Comparison of ENCODE assay signal across 1 cellular context in the genomic region with DNA sequence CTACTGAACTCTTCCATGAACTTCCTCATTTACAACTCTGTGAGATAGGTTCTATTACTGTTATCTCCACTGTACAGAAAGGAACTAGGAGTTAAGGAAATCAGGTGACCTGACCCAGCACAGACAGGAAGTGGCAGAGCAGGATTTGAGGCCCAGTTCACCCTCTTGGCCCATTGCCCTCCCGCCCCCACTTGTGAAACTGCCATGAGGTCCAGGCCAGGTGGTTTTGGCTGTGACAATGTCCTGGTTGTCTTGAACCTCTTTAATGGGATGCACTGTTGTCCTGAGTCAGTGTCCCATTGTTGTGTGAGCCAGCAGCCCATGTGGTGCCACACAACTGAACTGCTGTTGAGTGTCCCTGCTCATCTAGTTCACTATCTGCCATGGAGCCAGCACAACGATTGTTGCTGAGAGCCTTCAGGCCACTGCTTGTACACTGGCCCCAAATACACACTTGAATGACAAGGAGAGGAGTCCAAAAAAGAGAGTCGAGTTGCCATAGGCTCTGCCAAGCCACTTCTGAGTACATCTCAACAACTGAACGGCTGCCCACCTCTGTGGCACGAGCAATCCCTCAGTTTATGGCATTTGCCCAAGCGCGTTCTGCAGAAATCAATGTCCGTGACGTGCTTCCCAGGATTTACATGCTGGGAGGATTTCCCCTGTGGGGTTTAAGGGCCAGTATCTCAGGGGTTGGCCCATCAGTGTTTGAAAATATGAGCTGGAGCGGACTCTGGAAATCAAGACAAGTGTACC.
TF ChIP-seq lines count a peak whose summit lies in the region.

No MANE protein-coding gene starts in this region.

TF ChIP-seq in K562, 482 proteins besides CTCF, POLR2A, EP300 and RAD21 (continues in another document):
- TF ChIP-seq TAL1 (IDR thresholded peaks at IDR 0.05) (peak; percentile 11; the same call in 1 of the 2 replicates), SPI1 (IDR thresholded peaks at IDR 0.05; ENCODE audit: borderline replicate concordance, low read depth, low read length) (peak; percentile 60; the same call in 1 of the 2 replicates), ZNF76 (CRISPR knock-in tag; IDR thresholded peaks at IDR 0.05; ENCODE audit: borderline replicate concordance) (no peak), ZNF274 (IDR thresholded peaks at IDR 0.05; ENCODE audit: borderline replicate concordance, low read depth, low read length) (no peak), FOXJ3 (CRISPR knock-in tag; IDR thresholded peaks at IDR 0.05) (no peak), STAT5B (CRISPR knock-in tag; IDR thresholded peaks at IDR 0.05) (no peak), SRSF3 (IDR thresholded peaks at IDR 0.05; ENCODE audit: insufficient read depth, low read length) (no peak), ZNF184 (CRISPR knock-in tag; IDR thresholded peaks at IDR 0.05) (no peak), STAT5A (IDR thresholded peaks at IDR 0.05; ENCODE audit: borderline replicate concordance, low read length) (no peak), ZNF311 (CRISPR knock-in tag; IDR thresholded peaks at IDR 0.05) (no peak), SMAD4 (CRISPR knock-in tag; conservative IDR thresholded peaks at IDR 0.05) (0 out of 2 replicates have a peak, but pooled peaks have one; percentile 31), BHLHE40 (IDR thresholded peaks at IDR 0.05; ENCODE audit: low read length) (peak; percentile 33; the same call in 1 of the 2 replicates), U2AF1 (optimal IDR thresholded peaks at IDR 0.05; ENCODE audit: low read depth, low read length) (no peak), E2F3 (CRISPR knock-in tag; IDR thresholded peaks at IDR 0.05) (no peak), RNF2 (IDR thresholded peaks at IDR 0.05) (peak; percentile 52; the same call in 1 of the 2 replicates), ADNP (tag; IDR thresholded peaks at IDR 0.05) (no peak), PHB2 (IDR thresholded peaks at IDR 0.05; ENCODE audit: low read depth) (no peak), RCOR1 (IDR thresholded peaks at IDR 0.05; ENCODE audit: borderline replicate concordance in 1 of 2, low read depth in 2 of 2, low read length in 2 of 2) (peak in 1 of 2 experiments; percentile 50; a peak in 1 of 4 replicates), TGIF2 (CRISPR knock-in tag; IDR thresholded peaks at IDR 0.05) (no peak), ZNF124 (CRISPR knock-in tag; IDR thresholded peaks at IDR 0.05) (no peak), KLF16 (IDR thresholded peaks at IDR 0.05) (peak; percentile 49; the same call in 1 of the 2 replicates), MCM2 (IDR thresholded peaks at IDR 0.05; ENCODE audit: low read depth) (no peak), TCF3 (CRISPR knock-in tag; IDR thresholded peaks at IDR 0.05) (peak; percentile 31; the same call in 1 of the 2 replicates), HES1 (IDR thresholded peaks at IDR 0.05; ENCODE audit: low read depth) (no peak), ZNF239 (CRISPR knock-in tag; IDR thresholded peaks at IDR 0.05) (no peak), ARID1B (IDR thresholded peaks at IDR 0.05) (peak; percentile 58), HNRNPK (IDR thresholded peaks at IDR 0.05; ENCODE audit: low read depth, low read length, poor library complexity, severe bottlenecking) (no peak), CBFA2T3 (IDR thresholded peaks at IDR 0.05) (peak; percentile 44; the same call in 1 of the 2 replicates), DDX20 (tag; IDR thresholded peaks at IDR 0.05; ENCODE audit: low read depth) (no peak), FOXA3 (CRISPR knock-in tag; conservative IDR thresholded peaks at IDR 0.05 in 1 of 2, IDR thresholded peaks at IDR 0.05 in 1 of 2) (no peak), ZNF551 (CRISPR knock-in tag; IDR thresholded peaks at IDR 0.05) (no peak), ZNF644 (tag; IDR thresholded peaks at IDR 0.05; ENCODE audit: low read depth) (no peak), ETV1 (tag; conservative IDR thresholded peaks at IDR 0.05; ENCODE audit: low read depth) (no peak), HDAC2 (IDR thresholded peaks at IDR 0.05) (no peak), SOX6 (IDR thresholded peaks at IDR 0.05) (peak; percentile 23; the same call in 1 of the 2 replicates), SUPT5H (IDR thresholded peaks at IDR 0.05) (no peak), MEIS2 (IDR thresholded peaks at IDR 0.05; ENCODE audit: partially characterized antibody) (no peak), ZNF589 (CRISPR knock-in tag; IDR thresholded peaks at IDR 0.05; ENCODE audit: low read depth) (peak; percentile 76), ZNF197 (CRISPR knock-in tag; IDR thresholded peaks at IDR 0.05; ENCODE audit: low read depth) (no peak), POLR3G (IDR thresholded peaks at IDR 0.05; ENCODE audit: extremely low read depth, insufficient read length, insufficient replicate concordance) (no peak), ZNF24 (IDR thresholded peaks at IDR 0.05) (no peak), MLLT1 (IDR thresholded peaks at IDR 0.05) (no peak), PHF8 (IDR thresholded peaks at IDR 0.05; ENCODE audit: borderline replicate concordance, low read length) (no peak), NR2C2 (CRISPR knock-in tag; IDR thresholded peaks at IDR 0.05) (no peak), NR2C2 (tag; IDR thresholded peaks at IDR 0.05) (0 out of 2 replicates have a peak, but pooled peaks have one; percentile 21), ELF1 (tag; IDR thresholded peaks at IDR 0.05) (0 out of 2 replicates have a peak, but pooled peaks have one; percentile 34), ZNF445 (CRISPR knock-in tag; IDR thresholded peaks at IDR 0.05; ENCODE audit: low read depth) (no peak), DLX4 (CRISPR knock-in tag; IDR thresholded peaks at IDR 0.05) (no peak), PATZ1 (CRISPR knock-in tag; IDR thresholded peaks at IDR 0.05; ENCODE audit: borderline replicate concordance) (no peak)
- TF ChIP-seq, protein P1, sequence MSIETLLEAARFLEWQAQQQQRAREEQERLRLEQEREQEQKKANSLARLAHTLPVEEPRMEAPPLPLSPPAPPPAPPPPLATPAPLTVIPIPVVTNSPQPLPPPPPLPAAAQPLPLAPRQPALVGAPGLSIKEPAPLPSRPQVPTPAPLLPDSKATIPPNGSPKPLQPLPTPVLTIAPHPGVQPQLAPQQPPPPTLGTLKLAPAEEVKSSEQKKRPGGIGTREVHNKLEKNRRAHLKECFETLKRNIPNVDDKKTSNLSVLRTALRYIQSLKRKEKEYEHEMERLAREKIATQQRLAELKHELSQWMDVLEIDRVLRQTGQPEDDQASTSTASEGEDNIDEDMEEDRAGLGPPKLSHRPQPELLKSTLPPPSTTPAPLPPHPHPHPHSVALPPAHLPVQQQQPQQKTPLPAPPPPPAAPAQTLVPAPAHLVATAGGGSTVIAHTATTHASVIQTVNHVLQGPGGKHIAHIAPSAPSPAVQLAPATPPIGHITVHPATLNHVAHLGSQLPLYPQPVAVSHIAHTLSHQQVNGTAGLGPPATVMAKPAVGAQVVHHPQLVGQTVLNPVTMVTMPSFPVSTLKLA (conservative IDR thresholded peaks at IDR 0.05) = no peak
- TF ChIP-seq, protein P2, sequence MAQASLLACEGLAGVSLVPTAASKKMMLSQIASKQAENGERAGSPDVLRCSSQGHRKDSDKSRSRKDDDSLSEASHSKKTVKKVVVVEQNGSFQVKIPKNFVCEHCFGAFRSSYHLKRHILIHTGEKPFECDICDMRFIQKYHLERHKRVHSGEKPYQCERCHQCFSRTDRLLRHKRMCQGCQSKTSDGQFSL (CRISPR knock-in tag; IDR thresholded peaks at IDR 0.05) = no peak
- TF ChIP-seq, protein P2 (tag; IDR thresholded peaks at IDR 0.05) = no peak
- TF ChIP-seq, protein P3, sequence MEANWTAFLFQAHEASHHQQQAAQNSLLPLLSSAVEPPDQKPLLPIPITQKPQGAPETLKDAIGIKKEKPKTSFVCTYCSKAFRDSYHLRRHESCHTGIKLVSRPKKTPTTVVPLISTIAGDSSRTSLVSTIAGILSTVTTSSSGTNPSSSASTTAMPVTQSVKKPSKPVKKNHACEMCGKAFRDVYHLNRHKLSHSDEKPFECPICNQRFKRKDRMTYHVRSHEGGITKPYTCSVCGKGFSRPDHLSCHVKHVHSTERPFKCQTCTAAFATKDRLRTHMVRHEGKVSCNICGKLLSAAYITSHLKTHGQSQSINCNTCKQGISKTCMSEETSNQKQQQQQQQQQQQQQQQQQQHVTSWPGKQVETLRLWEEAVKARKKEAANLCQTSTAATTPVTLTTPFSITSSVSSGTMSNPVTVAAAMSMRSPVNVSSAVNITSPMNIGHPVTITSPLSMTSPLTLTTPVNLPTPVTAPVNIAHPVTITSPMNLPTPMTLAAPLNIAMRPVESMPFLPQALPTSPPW (CRISPR knock-in tag; IDR thresholded peaks at IDR 0.05) = peak; percentile 63; the same call in 1 of the 2 replicates
- TF ChIP-seq, protein P4, sequence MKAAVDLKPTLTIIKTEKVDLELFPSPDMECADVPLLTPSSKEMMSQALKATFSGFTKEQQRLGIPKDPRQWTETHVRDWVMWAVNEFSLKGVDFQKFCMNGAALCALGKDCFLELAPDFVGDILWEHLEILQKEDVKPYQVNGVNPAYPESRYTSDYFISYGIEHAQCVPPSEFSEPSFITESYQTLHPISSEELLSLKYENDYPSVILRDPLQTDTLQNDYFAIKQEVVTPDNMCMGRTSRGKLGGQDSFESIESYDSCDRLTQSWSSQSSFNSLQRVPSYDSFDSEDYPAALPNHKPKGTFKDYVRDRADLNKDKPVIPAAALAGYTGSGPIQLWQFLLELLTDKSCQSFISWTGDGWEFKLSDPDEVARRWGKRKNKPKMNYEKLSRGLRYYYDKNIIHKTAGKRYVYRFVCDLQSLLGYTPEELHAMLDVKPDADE (conservative IDR thresholded peaks at IDR 0.05; ENCODE audit: control insufficient read depth, low read depth, low read length) = no peak
- TF ChIP-seq, protein P5, sequence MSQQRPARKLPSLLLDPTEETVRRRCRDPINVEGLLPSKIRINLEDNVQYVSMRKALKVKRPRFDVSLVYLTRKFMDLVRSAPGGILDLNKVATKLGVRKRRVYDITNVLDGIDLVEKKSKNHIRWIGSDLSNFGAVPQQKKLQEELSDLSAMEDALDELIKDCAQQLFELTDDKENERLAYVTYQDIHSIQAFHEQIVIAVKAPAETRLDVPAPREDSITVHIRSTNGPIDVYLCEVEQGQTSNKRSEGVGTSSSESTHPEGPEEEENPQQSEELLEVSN (IDR thresholded peaks at IDR 0.05; ENCODE audit: borderline replicate concordance in 1 of 2, extremely low read depth in 1 of 2, insufficient read depth in 1 of 2, insufficient read length in 1 of 2, low read depth in 1 of 2, low read length in 1 of 2, poor library complexity in 1 of 2, severe bottlenecking in 1 of 2) = no peak
- TF ChIP-seq, protein P6, sequence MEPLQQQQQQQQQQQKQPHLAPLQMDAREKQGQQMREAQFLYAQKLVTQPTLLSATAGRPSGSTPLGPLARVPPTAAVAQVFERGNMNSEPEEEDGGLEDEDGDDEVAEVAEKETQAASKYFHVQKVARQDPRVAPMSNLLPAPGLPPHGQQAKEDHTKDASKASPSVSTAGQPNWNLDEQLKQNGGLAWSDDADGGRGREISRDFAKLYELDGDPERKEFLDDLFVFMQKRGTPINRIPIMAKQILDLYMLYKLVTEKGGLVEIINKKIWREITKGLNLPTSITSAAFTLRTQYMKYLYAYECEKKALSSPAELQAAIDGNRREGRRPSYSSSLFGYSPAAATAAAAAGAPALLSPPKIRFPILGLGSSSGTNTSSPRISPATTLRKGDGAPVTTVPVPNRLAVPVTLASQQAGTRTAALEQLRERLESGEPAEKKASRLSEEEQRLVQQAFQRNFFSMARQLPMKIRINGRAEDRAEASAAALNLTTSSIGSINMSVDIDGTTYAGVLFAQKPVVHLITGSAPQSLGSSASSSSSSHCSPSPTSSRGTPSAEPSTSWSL (CRISPR knock-in tag; IDR thresholded peaks at IDR 0.05; ENCODE audit: borderline replicate concordance) = no peak
